2 cellular contexts compared by ENCODE assay signal in genomic region chr16:26178298-26178697, GRCh38.
TF ChIP-seq lines count a peak whose summit lies in the region.

No MANE protein-coding gene starts in this region.

TF ChIP-seq in GM23338, 12 proteins besides CTCF, POLR2A, EP300 and RAD21 (continued from another document):
- TF ChIP-seq, protein P1, sequence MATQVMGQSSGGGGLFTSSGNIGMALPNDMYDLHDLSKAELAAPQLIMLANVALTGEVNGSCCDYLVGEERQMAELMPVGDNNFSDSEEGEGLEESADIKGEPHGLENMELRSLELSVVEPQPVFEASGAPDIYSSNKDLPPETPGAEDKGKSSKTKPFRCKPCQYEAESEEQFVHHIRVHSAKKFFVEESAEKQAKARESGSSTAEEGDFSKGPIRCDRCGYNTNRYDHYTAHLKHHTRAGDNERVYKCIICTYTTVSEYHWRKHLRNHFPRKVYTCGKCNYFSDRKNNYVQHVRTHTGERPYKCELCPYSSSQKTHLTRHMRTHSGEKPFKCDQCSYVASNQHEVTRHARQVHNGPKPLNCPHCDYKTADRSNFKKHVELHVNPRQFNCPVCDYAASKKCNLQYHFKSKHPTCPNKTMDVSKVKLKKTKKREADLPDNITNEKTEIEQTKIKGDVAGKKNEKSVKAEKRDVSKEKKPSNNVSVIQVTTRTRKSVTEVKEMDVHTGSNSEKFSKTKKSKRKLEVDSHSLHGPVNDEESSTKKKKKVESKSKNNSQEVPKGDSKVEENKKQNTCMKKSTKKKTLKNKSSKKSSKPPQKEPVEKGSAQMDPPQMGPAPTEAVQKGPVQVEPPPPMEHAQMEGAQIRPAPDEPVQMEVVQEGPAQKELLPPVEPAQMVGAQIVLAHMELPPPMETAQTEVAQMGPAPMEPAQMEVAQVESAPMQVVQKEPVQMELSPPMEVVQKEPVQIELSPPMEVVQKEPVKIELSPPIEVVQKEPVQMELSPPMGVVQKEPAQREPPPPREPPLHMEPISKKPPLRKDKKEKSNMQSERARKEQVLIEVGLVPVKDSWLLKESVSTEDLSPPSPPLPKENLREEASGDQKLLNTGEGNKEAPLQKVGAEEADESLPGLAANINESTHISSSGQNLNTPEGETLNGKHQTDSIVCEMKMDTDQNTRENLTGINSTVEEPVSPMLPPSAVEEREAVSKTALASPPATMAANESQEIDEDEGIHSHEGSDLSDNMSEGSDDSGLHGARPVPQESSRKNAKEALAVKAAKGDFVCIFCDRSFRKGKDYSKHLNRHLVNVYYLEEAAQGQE (IDR thresholded peaks at IDR 0.05; ENCODE audit: unreplicated experiment): no peak
- TF ChIP-seq ZNF462 (CRISPR knock-in tag; IDR thresholded peaks at IDR 0.05) (no peak), JUNB (IDR thresholded peaks at IDR 0.05; ENCODE audit: unreplicated experiment) (no peak)
TF ChIP-seq in GM23338: peak in this region for 0.

TF ChIP-seq in WTC11, 78 proteins besides CTCF, POLR2A, EP300 and RAD21 (continued from another document):
- TF ChIP-seq E2F4 (CRISPR knock-in tag; IDR thresholded peaks at IDR 0.05; ENCODE audit: borderline replicate concordance, low read depth): no peak
- TF ChIP-seq ZNF281 (CRISPR knock-in tag; IDR thresholded peaks at IDR 0.05): no peak
- TF ChIP-seq FOXJ3 (CRISPR knock-in tag; IDR thresholded peaks at IDR 0.05; ENCODE audit: borderline replicate concordance): no peak
- TF ChIP-seq USF1 (CRISPR knock-in tag; IDR thresholded peaks at IDR 0.05): no peak
- TF ChIP-seq CREM (CRISPR knock-in tag; IDR thresholded peaks at IDR 0.05): no peak
- TF ChIP-seq CDX4 (CRISPR knock-in tag; IDR thresholded peaks at IDR 0.05; ENCODE audit: borderline replicate concordance): no peak
- TF ChIP-seq ZMAT4 (CRISPR knock-in tag; IDR thresholded peaks at IDR 0.05): no peak
- TF ChIP-seq ETV6 (CRISPR knock-in tag; IDR thresholded peaks at IDR 0.05): no peak
- TF ChIP-seq FOXK1 (CRISPR knock-in tag; IDR thresholded peaks at IDR 0.05): no peak
- no peak for TF ChIP-seq RORB (CRISPR knock-in tag; IDR thresholded peaks at IDR 0.05)
- no peak for TF ChIP-seq NR3C1 (CRISPR knock-in tag; conservative IDR thresholded peaks at IDR 0.05; ENCODE audit: low read depth)
- TF ChIP-seq NFE2L1 (CRISPR knock-in tag; IDR thresholded peaks at IDR 0.05): no peak
- TF ChIP-seq, protein P2, sequence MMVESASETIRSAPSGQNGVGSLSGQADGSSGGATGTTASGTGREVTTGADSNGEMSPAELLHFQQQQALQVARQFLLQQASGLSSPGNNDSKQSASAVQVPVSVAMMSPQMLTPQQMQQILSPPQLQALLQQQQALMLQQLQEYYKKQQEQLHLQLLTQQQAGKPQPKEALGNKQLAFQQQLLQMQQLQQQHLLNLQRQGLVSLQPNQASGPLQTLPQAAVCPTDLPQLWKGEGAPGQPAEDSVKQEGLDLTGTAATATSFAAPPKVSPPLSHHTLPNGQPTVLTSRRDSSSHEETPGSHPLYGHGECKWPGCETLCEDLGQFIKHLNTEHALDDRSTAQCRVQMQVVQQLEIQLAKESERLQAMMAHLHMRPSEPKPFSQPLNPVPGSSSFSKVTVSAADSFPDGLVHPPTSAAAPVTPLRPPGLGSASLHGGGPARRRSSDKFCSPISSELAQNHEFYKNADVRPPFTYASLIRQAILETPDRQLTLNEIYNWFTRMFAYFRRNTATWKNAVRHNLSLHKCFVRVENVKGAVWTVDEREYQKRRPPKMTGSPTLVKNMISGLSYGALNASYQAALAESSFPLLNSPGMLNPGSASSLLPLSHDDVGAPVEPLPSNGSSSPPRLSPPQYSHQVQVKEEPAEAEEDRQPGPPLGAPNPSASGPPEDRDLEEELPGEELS (CRISPR knock-in tag; IDR thresholded peaks at IDR 0.05): no peak
